ENCODE assay signal across 12 cellular contexts in genomic region chr4:79397951-79398350, GRCh38. TPM values are rescaled to one million over a fixed set of nuclear protein-coding genes. Genes with fewer than 3 reads are reported as not detected.
"Had no signal": no experiment of that assay in that cellular context is flagged by ENCODE, and none has a peak within 500 bp of the region (broad histone marks: within the 10 kb centered on the region; RNA-seq: fewer than 3 reads in every experiment).

No MANE protein-coding gene starts in this region.

- H3K4me1 ChIP-seq: HAP-1 had no signal

- H3K9me3 ChIP-seq: HAP-1 had no signal

- H3K9ac ChIP-seq: KMS-11 had no signal

- H3K4me3 ChIP-seq: GM23338, HAP-1 had no signal

- DNase-seq: H7, HFFc6, KBM-7 had no signal

- H3K4me2 ChIP-seq: GM23338, KMS-11 had no signal

- H2AFZ ChIP-seq: GM23338 had no signal

- H3K27ac ChIP-seq: HL-60, KMS-11 had no signal

- FAIRE-seq: HepG2 had no signal

- ATAC-seq: GM23338, HCT116, HepG2 had no signal

- H3K36me3 ChIP-seq: HAP-1 had no signal

RNA-seq across cellular contexts. Expression of gene GK2, which starts 10.1 kb away (rescaled TPM):
- total RNA-seq: GM23338, H4, H7, HepG2, HFFc6, HT1080 had no signal
- polyA plus RNA-seq: GM23338, HepG2, IgD-negative memory B cell had no signal
